In genomic region chr18:27007880-27008279, GRCh38 we compare ENCODE assay signal across 22 cellular contexts.
DNase-seq lines count a peak whose midpoint lies in the region; ATAC-seq and TF ChIP-seq lines count a peak whose summit lies in the region.
"Had no signal": no experiment of that assay in that cellular context is flagged by ENCODE, and none has a peak within 500 bp of the region (broad histone marks: within the 10 kb centered on the region; RNA-seq: fewer than 3 reads in every experiment).

No MANE protein-coding gene starts in this region.

- CTCF ChIA-PET in MCF 10A (lab: Yijun Ruan, JAX): interaction anchor here (0.6 to 1.4 kb wide), 3 partner anchors 203 to 694 kb away, joined by 3 to 4 read pairs (median 3); no protein-coding TSS in a partner anchor

- H3K27me3 Mint-ChIP-seq in MCF 10A (ENCODE audit: insufficient read depth, unreplicated experiment): peaks cover 12% of the 10 kb centered on the region
- no peaks in the 10 kb centered on the region for H3K27me3 Mint-ChIP-seq in activated naive CD8-positive, alpha-beta T cell treated with anti-CD3 and anti-CD28 coated beads for 36 hours
- H3K27me3 Mint-ChIP-seq: CD4-positive, alpha-beta memory T cell had no signal

- peak; percentile 69 for ATAC-seq in foreskin keratinocyte
- ATAC-seq: A549, HCT116, K562 had no signal

- no peaks in the 10 kb centered on the region for H3K4me1 Mint-ChIP-seq in MCF 10A (ENCODE audit: insufficient read depth, unreplicated experiment)
- H3K4me1 Mint-ChIP-seq in activated naive CD8-positive, alpha-beta T cell treated with anti-CD3 and anti-CD28 coated beads for 36 hours: no peaks in the 10 kb centered on the region
- H3K4me1 Mint-ChIP-seq: CD14-positive monocyte; CD4-positive, alpha-beta memory T cell had no signal

- TF ChIP-seq CTCF in MCF 10A (IDR thresholded peaks at IDR 0.05; ENCODE audit: unreplicated experiment) (no peak), breast epithelium (IDR thresholded peaks at IDR 0.05) (no peak), foreskin keratinocyte (conservative IDR thresholded peaks at IDR 0.05) (no peak)

- no peaks in the 10 kb centered on the region for H3K36me3 ChIP-seq in breast epithelium
- H3K36me3 ChIP-seq: BLaER1 had no signal

- DNase-seq in MCF 10A (ENCODE audit: unreplicated experiment) (peak; percentile 5), breast epithelium (ENCODE audit: low spot score in 2 of 2) (no peak), foreskin keratinocyte (no peak), renal cortical epithelial cell (ENCODE audit: low read depth) (peak; percentile 13), COLO829 (ENCODE audit: low spot score) (no peak)
- DNase-seq in activated naive CD8-positive, alpha-beta T cell treated with anti-CD3 and anti-CD28 coated beads for 36 hours: no peak
- no peak for DNase-seq in activated CD8-positive, alpha-beta memory T cell treated with anti-CD3 and anti-CD28 coated beads, Interleukin-2, amount 50 U/mL, for 4 hours
- DNase-seq: Calu3; CD4-positive, alpha-beta memory T cell; DMS79 treated with DMSO at 0.1 percent for 48 hours; EL; GOT3; H7; HFFc6; IMR-90 had no signal

- H3K36me3 Mint-ChIP-seq in MCF 10A (ENCODE audit: insufficient read depth, unreplicated experiment): no peaks in the 10 kb centered on the region
- no peaks in the 10 kb centered on the region for H3K36me3 Mint-ChIP-seq in activated naive CD8-positive, alpha-beta T cell treated with anti-CD3 and anti-CD28 coated beads for 36 hours
- H3K36me3 Mint-ChIP-seq: CD14-positive monocyte; CD4-positive, alpha-beta memory T cell had no signal

- BruUV-seq in MCF 10A (replicated peaks; lab: Mats Ljungman, UMichigan): no TSS peak

- H3K9me3 Mint-ChIP-seq in MCF 10A (ENCODE audit: unreplicated experiment): no peaks in the 10 kb centered on the region
- H3K9me3 Mint-ChIP-seq in activated naive CD8-positive, alpha-beta T cell treated with anti-CD3 and anti-CD28 coated beads for 36 hours: no peaks in the 10 kb centered on the region

- no peak overlapping the region for H3K4me3 Mint-ChIP-seq in MCF 10A (ENCODE audit: unreplicated experiment)
- H3K4me3 Mint-ChIP-seq in activated naive CD8-positive, alpha-beta T cell treated with anti-CD3 and anti-CD28 coated beads for 36 hours: no peak overlapping the region
- H3K4me3 Mint-ChIP-seq: CD14-positive monocyte; CD4-positive, alpha-beta memory T cell; HFFc6 had no signal

- H3K27me3 ChIP-seq in breast epithelium (no peaks in the 10 kb centered on the region), foreskin keratinocyte (no peaks in the 10 kb centered on the region)
- H3K27me3 ChIP-seq: BLaER1 had no signal

- H3K4me3 ChIP-seq in breast epithelium: no peak overlapping the region
- H3K4me3 ChIP-seq: A549, BLaER1, K562 had no signal

- no peaks in the 10 kb centered on the region for H3K9me3 ChIP-seq in breast epithelium
- H3K9me3 ChIP-seq: A549, BLaER1 had no signal

- H3K27ac ChIP-seq in breast epithelium (no peak overlapping the region), foreskin keratinocyte (no peak overlapping the region)
- H3K27ac ChIP-seq: 22Rv1, A549, BLaER1, HL-60 had no signal

- POLR2A ChIA-PET in MCF 10A (lab: Yijun Ruan, JAX): no interaction called here

- no peaks in the 10 kb centered on the region for H3K4me1 ChIP-seq in breast epithelium
- H3K4me1 ChIP-seq in foreskin keratinocyte: no peaks in the 10 kb centered on the region
- H3K4me1 ChIP-seq: A549, BLaER1 had no signal

- no peak overlapping the region for H3K27ac Mint-ChIP-seq in MCF 10A (ENCODE audit: low read depth, unreplicated experiment)
- H3K27ac Mint-ChIP-seq in activated naive CD8-positive, alpha-beta T cell treated with anti-CD3 and anti-CD28 coated beads for 36 hours: no peak overlapping the region
- H3K27ac Mint-ChIP-seq: CD14-positive monocyte; CD4-positive, alpha-beta memory T cell; HFFc6 had no signal

- no peak for TF ChIP-seq POLR2A in breast epithelium (IDR thresholded peaks at IDR 0.05)

- intact Hi-C loops in MCF 10A (cut with micrococcal nuclease): no loop called here
- intact Hi-C loops in breast epithelium (cut with DNase I; ENCODE audit: low total_unique reads): no loop called here

Comparison
In these comparisons a context has a peak if more than half of its experiments do, and no peak if none do; other contexts are left out.
1. DNase-seq: peak in MCF 10A (single experiment) and renal cortical epithelial cell (single experiment); none in breast epithelium (0 of 2), foreskin keratinocyte (0 of 2), activated naive CD8-positive, alpha-beta T cell treated with anti-CD3 and anti-CD28 coated beads for 36 hours (single experiment), COLO829 (single experiment) and activated CD8-positive, alpha-beta memory T cell treated with anti-CD3 and anti-CD28 coated beads, Interleukin-2, amount 50 U/mL, for 4 hours (single experiment).